ENCODE assay signal across 19 cellular contexts in the genomic region with DNA sequence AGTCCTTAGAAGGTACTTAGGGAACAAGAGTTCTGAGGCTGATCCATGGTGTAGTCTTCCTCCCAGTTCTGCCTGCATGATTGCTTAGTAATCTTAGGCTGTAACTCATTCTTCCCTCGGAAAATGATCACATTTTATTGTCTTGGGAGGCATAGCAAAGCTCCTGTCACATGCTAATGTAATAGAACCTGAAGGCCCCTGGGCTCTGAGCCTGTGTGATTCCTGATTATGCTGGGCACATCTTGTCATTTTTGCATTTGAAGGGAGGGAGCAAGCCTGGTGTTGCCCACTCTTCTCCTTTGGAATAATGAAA.
DNase-seq lines count a peak whose midpoint lies in the region; ATAC-seq and TF ChIP-seq lines count a peak whose summit lies in the region.
"Had no signal": no experiment of that assay in that cellular context is flagged by ENCODE, and none has a peak within 500 bp of the region (broad histone marks: within the 10 kb centered on the region; RNA-seq: fewer than 3 reads in every experiment).

No MANE protein-coding gene starts in this region.

- H3K9ac ChIP-seq in HCT116 (ENCODE audit: low read length) (peak overlapping the region; percentile 70), SK-N-MC (ENCODE audit: insufficient read length) (no peak overlapping the region), mesenchymal stem cell (ENCODE audit: low read length) (no peak overlapping the region), trophoblast cell (ENCODE audit: low read length) (no peak overlapping the region)
- H3K9ac ChIP-seq: GM23248 had no signal

- RAD21 ChIA-PET in HCT116 (lab: Charles Lee; ENCODE audit: low non-redundant PET in 1 of 2, low total read pairs in 2 of 2, uncharacterized antibody in 2 of 2, unreplicated experiment in 2 of 2): interaction anchor here in 1 of 2 experiments (0.6 kb wide), 1 partner anchor 354 kb away, joined by 3 read pairs; no protein-coding TSS in a partner anchor

- WGBS in mesenchymal stem cell: 27% methylated on average over 1 of the region's 1 CpG
- WGBS in trophoblast cell (ENCODE audit: extremely low coverage, insufficient coverage, insufficient read length): no CpG with 5 or more reads among the region's 1 CpG

- H2AK5ac ChIP-seq in mesenchymal stem cell (ENCODE audit: low read length, severe bottlenecking) (no peak overlapping the region), trophoblast cell (ENCODE audit: low read length) (no peak overlapping the region)

- no peak overlapping the region for H3K14ac ChIP-seq in mesenchymal stem cell (ENCODE audit: low read length in 2 of 2)
- H3K14ac ChIP-seq in trophoblast cell (ENCODE audit: low read length): peak overlapping the region; percentile 64

- H4K8ac ChIP-seq in mesenchymal stem cell (ENCODE audit: low read length) (peak overlapping the region; percentile 59), trophoblast cell (ENCODE audit: low read depth, low read length) (no peak overlapping the region)

- no peak for TF ChIP-seq RAD21 in HCT116 (IDR thresholded peaks at IDR 0.05; ENCODE audit: low read depth)

- H2AFZ ChIP-seq in HCT116 (ENCODE audit: low read depth, low read length, poor library complexity, severe bottlenecking): no peak overlapping the region
- H2AFZ ChIP-seq in mesenchymal stem cell (ENCODE audit: low read depth, low read length): no peak overlapping the region
- H2AFZ ChIP-seq in trophoblast cell (ENCODE audit: insufficient read depth, low read length, poor library complexity): no peak overlapping the region
- H2AFZ ChIP-seq: GM23248 had no signal

- H3K79me2 ChIP-seq in HCT116 (ENCODE audit: insufficient read depth, low read length) (peaks cover 16% of the 10 kb centered on the region), trophoblast cell (ENCODE audit: control insufficient read depth, insufficient read depth, low read length, poor library complexity) (no peaks in the 10 kb centered on the region)

- H3K4me3 ChIP-seq in HCT116 (replicated peaks in 1 of 2; ENCODE audit: low read depth in 1 of 2, low read length in 2 of 2): no peak overlapping the region
- peak overlapping the region; percentile 51 for H3K4me3 ChIP-seq in SK-N-MC
- no peak overlapping the region for H3K4me3 ChIP-seq in mesenchymal stem cell (ENCODE audit: insufficient read depth in 1 of 2, low read depth in 1 of 2, low read length in 2 of 2)
- no peak overlapping the region for H3K4me3 ChIP-seq in trophoblast cell (ENCODE audit: low read depth, low read length)
- H3K4me3 ChIP-seq: GM23248 had no signal

- intact Hi-C loops in HCT116 (cut with micrococcal nuclease): no loop called here

- no peak for TF ChIP-seq CTCF in HCT116 (IDR thresholded peaks at IDR 0.05 in 2 of 3, conservative IDR thresholded peaks at IDR 0.05 in 1 of 3; ENCODE audit: borderline replicate concordance in 1 of 3, insufficient read depth in 1 of 3, low read depth in 2 of 3, low read length in 2 of 3)

- H4K12ac ChIP-seq in trophoblast cell (ENCODE audit: low read depth, low read length): no peak overlapping the region

- BruUV-seq in HCT116 (replicated peaks; lab: Mats Ljungman, UMichigan): no TSS peak

- POLR2A ChIA-PET in HCT116 (lab: Charles Lee): interaction anchor here (1.8 to 2.4 kb wide), 3 partner anchors 38 to 62 kb away, joined by 6 to 11 read pairs (median 10); no protein-coding TSS in a partner anchor

- no peak overlapping the region for H3K4ac ChIP-seq in mesenchymal stem cell (ENCODE audit: low read depth in 1 of 2, low read length in 2 of 2)
- peak overlapping the region; percentile 27 for H3K4ac ChIP-seq in trophoblast cell (ENCODE audit: low read depth, low read length)

- no peak for TF ChIP-seq POLR2A in HCT116 (IDR thresholded peaks at IDR 0.05; ENCODE audit: borderline replicate concordance, extremely low read depth, insufficient read depth, insufficient read length)

- H4K91ac ChIP-seq in mesenchymal stem cell (ENCODE audit: low read length) (no peak overlapping the region), trophoblast cell (ENCODE audit: low read depth, low read length) (peak overlapping the region; percentile 19)

- peak overlapping the region; percentile 59 for H3K4me2 ChIP-seq in HCT116 (ENCODE audit: low read length)
- no peak overlapping the region for H3K4me2 ChIP-seq in mesenchymal stem cell (ENCODE audit: low read length, poor library complexity, severe bottlenecking)
- H3K4me2 ChIP-seq in trophoblast cell (ENCODE audit: low read length): no peak overlapping the region

- H3K27ac ChIP-seq in HCT116 (ENCODE audit: low read depth, low read length) (peak overlapping the region; percentile 87), SK-N-MC (peak overlapping the region; percentile 73), mesenchymal stem cell (ENCODE audit: low read length, poor library complexity, severe bottlenecking) (peak overlapping the region; percentile 7), trophoblast cell (ENCODE audit: low read depth, low read length) (no peak overlapping the region)
- H3K27ac ChIP-seq: GM23248 had no signal

- ATAC-seq in HCT116 (no peak), HG02852 (IDR thresholded peaks at IDR 0.05; ENCODE audit: unreplicated experiment) (no peak), HG02840 (IDR thresholded peaks at IDR 0.05; ENCODE audit: low FRiP score, unreplicated experiment) (no peak)

- no peak overlapping the region for H3K23ac ChIP-seq in mesenchymal stem cell (ENCODE audit: low read length in 2 of 2)
- H3K23ac ChIP-seq in trophoblast cell (ENCODE audit: low read length): no peak overlapping the region

- H3K18ac ChIP-seq in mesenchymal stem cell (ENCODE audit: low read depth in 1 of 2, low read length in 2 of 2): no peak overlapping the region
- no peak overlapping the region for H3K18ac ChIP-seq in trophoblast cell (ENCODE audit: low read length)

- DNase-seq in HCT116 (ENCODE audit: low read depth, low spot score) (no peak), SK-N-MC (ENCODE audit: low read depth, low spot score) (no peak), mesenchymal stem cell (no peak), trophoblast cell (no peak), midbrain (lab: John Stamatoyannopoulos, UW) (no peak), NCI-H345 (lab: John Stamatoyannopoulos, UW) (no peak)
- DNase-seq: AML-193; CD4-positive, CD25-positive, alpha-beta regulatory T cell; DMS79; GM23248; NCI-H1436; NCI-H2029; NCI-H2171 treated with DMSO at 0.1 percent for 48 hours; NCI-H748 treated with DMSO at 0.1 percent for 48 hours; OCI-M1; RPMI8226; SIG-M5 had no signal

- no peaks in the 10 kb centered on the region for H3K9me2 ChIP-seq in HCT116 (ENCODE audit: insufficient read depth)

- H3K79me1 ChIP-seq in mesenchymal stem cell (replicated peaks; ENCODE audit: low read length, poor library complexity, severe bottlenecking): no peaks in the 10 kb centered on the region
- peaks cover 18% of the 10 kb centered on the region for H3K79me1 ChIP-seq in trophoblast cell (ENCODE audit: low read length)

- H3K36me3 ChIP-seq in HCT116 (ENCODE audit: control insufficient read depth in 1 of 2, insufficient read depth in 2 of 2, low read length in 2 of 2) (peaks cover 0 to 10% of the 10 kb centered on the region in 2 experiments; a peak in 1 of 4 replicates), SK-N-MC (ENCODE audit: insufficient read depth, low read length) (no peaks in the 10 kb centered on the region), mesenchymal stem cell (ENCODE audit: control insufficient read depth in 1 of 2, insufficient read depth in 2 of 2, low read depth in 1 of 2, low read length in 2 of 2) (no peaks in the 10 kb centered on the region), trophoblast cell (ENCODE audit: control insufficient read depth in 1 of 2, insufficient read depth in 2 of 2, low read length in 2 of 2) (no peaks in the 10 kb centered on the region)

- H3K9me3 ChIP-seq in HCT116 (ENCODE audit: control insufficient read depth in 1 of 2, insufficient read depth in 1 of 2, low read depth in 1 of 2, low read length in 2 of 2) (no peaks in the 10 kb centered on the region), SK-N-MC (ENCODE audit: low read depth, low read length) (no peaks in the 10 kb centered on the region), mesenchymal stem cell (ENCODE audit: control insufficient read depth, low read length) (no peaks in the 10 kb centered on the region), trophoblast cell (ENCODE audit: insufficient read depth, low read depth, low read length) (no peaks in the 10 kb centered on the region)

- H3K27me3 ChIP-seq in HCT116 (ENCODE audit: insufficient read depth, low read length): no peaks in the 10 kb centered on the region
- H3K27me3 ChIP-seq in mesenchymal stem cell (ENCODE audit: control insufficient read depth in 1 of 2, insufficient read depth in 1 of 2, low read length in 2 of 2): no peaks in the 10 kb centered on the region
- H3K27me3 ChIP-seq in trophoblast cell (ENCODE audit: insufficient read depth, low read length): no peaks in the 10 kb centered on the region

- H2BK5ac ChIP-seq in mesenchymal stem cell (ENCODE audit: low read depth, low read length, poor library complexity, severe bottlenecking) (no peak overlapping the region), trophoblast cell (ENCODE audit: low read depth, low read length, poor library complexity) (no peak overlapping the region)

- H3K4me1 ChIP-seq in HCT116 (ENCODE audit: control insufficient read depth in 1 of 2, insufficient read depth in 2 of 2, low read length in 2 of 2) (peaks cover 84 to 85% of the 10 kb centered on the region in 2 experiments), mesenchymal stem cell (ENCODE audit: control insufficient read depth, insufficient read depth, low read depth, low read length) (peaks cover 17% of the 10 kb centered on the region), trophoblast cell (ENCODE audit: control insufficient read depth in 1 of 2, insufficient read depth in 2 of 2, low read length in 2 of 2) (peaks cover 18 to 19% of the 10 kb centered on the region in 2 experiments)

- no peak overlapping the region for H2BK15ac ChIP-seq in mesenchymal stem cell (ENCODE audit: low read depth, poor library complexity, severe bottlenecking)

- H2BK120ac ChIP-seq in mesenchymal stem cell (ENCODE audit: low read depth, low read length) (peak overlapping the region; percentile 58), trophoblast cell (ENCODE audit: insufficient read depth, low read length, poor library complexity) (peak overlapping the region; percentile 46)

- H2BK12ac ChIP-seq in mesenchymal stem cell (ENCODE audit: low read length in 2 of 2): peak overlapping the region; percentile 7 to 62
- H2BK12ac ChIP-seq in trophoblast cell (ENCODE audit: low read length): peak overlapping the region; percentile 73

- H4K20me1 ChIP-seq in HCT116 (ENCODE audit: insufficient read depth): no peaks in the 10 kb centered on the region

- CTCF ChIA-PET in HCT116 (lab: Charles Lee): no interaction called here

TF ChIP-seq in HCT116, 20 proteins besides CTCF, POLR2A, EP300 and RAD21:
- TF ChIP-seq SRF (IDR thresholded peaks at IDR 0.05; ENCODE audit: low read depth): no peak
- peak; percentile 6; the same call in 1 of the 2 replicates for TF ChIP-seq MAX (IDR thresholded peaks at IDR 0.05)
